Comparison of ENCODE assay signal across 8 cellular contexts in the genomic region with DNA sequence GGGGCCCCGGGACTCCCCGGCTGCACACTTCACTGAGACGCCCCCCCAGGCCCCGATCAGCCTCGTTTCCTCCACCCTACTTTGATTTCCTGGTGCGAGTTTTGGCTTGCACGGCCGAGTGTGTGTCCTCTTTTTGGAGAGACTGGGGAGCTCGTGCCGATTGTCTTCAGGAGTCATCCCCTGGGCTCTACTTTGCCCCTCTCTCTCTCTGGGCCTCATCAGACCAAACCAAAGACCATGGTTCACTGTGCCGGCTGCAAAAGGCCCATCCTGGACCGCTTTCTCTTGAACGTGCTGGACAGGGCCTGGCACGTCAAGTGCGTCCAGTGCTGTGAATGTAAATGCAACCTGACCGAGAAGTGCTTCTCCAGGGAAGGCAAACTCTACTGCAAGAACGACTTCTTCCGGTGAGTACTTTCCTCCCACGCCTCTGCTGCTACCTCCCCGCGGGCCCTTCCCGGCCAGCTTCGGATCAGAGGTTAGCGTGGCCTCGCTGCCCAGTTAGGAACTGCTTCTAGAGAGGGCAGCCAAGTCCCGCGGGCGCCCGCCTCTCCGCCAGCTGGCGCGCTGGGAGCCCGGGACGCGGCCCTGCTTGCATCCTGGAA. TPM values are rescaled to one million over a fixed set of nuclear protein-coding genes. Genes with fewer than 3 reads are reported as not detected.
A peak's percentile ranks its signal among the peaks of the same experiment; 100 is the strongest.
DNase-seq lines count a peak whose midpoint lies in the region; ATAC-seq and TF ChIP-seq lines count a peak whose summit lies in the region.

No MANE protein-coding gene starts in this region.

- H4K20me1 ChIP-seq in MM.1S (ENCODE audit: insufficient read depth, low read length), result no peaks in the 10 kb centered on the region

- H2AFZ ChIP-seq in trophoblast cell (ENCODE audit: insufficient read depth, low read length, poor library complexity), result no peak overlapping the region
- H2AFZ ChIP-seq in MM.1S (ENCODE audit: low read length), result no peak overlapping the region

- DNase-seq in NCI-H345 (lab: John Stamatoyannopoulos, UW) (peak; percentile 22), NCI-H345 treated with DMSO at 0.1 percent for 48 hours (lab: John Stamatoyannopoulos, UW; ENCODE audit: unreplicated experiment) (no peak), RPMI7951 (ENCODE audit: low read depth) (peak; percentile 41), endodermal cell (peak; percentile 90), trophoblast cell (peak in 1 of 2 donors; percentile 42), testis (no peak), MM.1S (no peak)

- no peak for ATAC-seq in HG03097 (IDR thresholded peaks at IDR 0.05; ENCODE audit: low FRiP score, unreplicated experiment)

- peak overlapping the region; percentile 1 for H3K4me2 ChIP-seq in trophoblast cell (ENCODE audit: low read length)
- H3K4me2 ChIP-seq in MM.1S (ENCODE audit: low read depth, low read length), result no peak overlapping the region

- H3K9ac ChIP-seq in endodermal cell (ENCODE audit: extremely low read depth, low read length, poor library complexity, severe bottlenecking) (peak overlapping the region; percentile 71), trophoblast cell (ENCODE audit: low read length) (no peak overlapping the region), MM.1S (ENCODE audit: low read length) (no peak overlapping the region)

- H3K14ac ChIP-seq in trophoblast cell (ENCODE audit: low read length), result no peak overlapping the region

- H3K27me3 ChIP-seq in endodermal cell (ENCODE audit: control insufficient read depth, insufficient read depth, low read length, poor library complexity, severe bottlenecking) (peaks cover 82% of the 10 kb centered on the region), trophoblast cell (ENCODE audit: insufficient read depth, low read length) (peaks cover 98% of the 10 kb centered on the region), testis (peaks cover 27% of the 10 kb centered on the region), MM.1S (replicated peaks; ENCODE audit: insufficient read depth, low read length) (peaks cover 98% of the 10 kb centered on the region)

- peak overlapping the region; percentile 98 for H3K4me3 Mint-ChIP-seq in endodermal cell

- no peaks in the 10 kb centered on the region for H3K79me1 ChIP-seq in trophoblast cell (ENCODE audit: low read length)

- H3K4me3 ChIP-seq in endodermal cell (ENCODE audit: low read length) (peak overlapping the region; percentile 99), trophoblast cell (ENCODE audit: low read depth, low read length) (no peak overlapping the region), testis (no peak overlapping the region), MM.1S (ENCODE audit: low read length) (no peak overlapping the region)

- TF ChIP-seq CTCF in endodermal cell (conservative IDR thresholded peaks at IDR 0.05) (no peak), testis (IDR thresholded peaks at IDR 0.05) (no peak), MM.1S (IDR thresholded peaks at IDR 0.05; ENCODE audit: low read length) (no peak)

- H3K79me2 ChIP-seq in trophoblast cell (ENCODE audit: control insufficient read depth, insufficient read depth, low read length, poor library complexity) (no peaks in the 10 kb centered on the region), MM.1S (ENCODE audit: low read length) (no peaks in the 10 kb centered on the region)

- H3K9me3 Mint-ChIP-seq in endodermal cell, result no peaks in the 10 kb centered on the region

- no peak overlapping the region for H2AK5ac ChIP-seq in trophoblast cell (ENCODE audit: low read length)

- H3K36me3 ChIP-seq in endodermal cell (ENCODE audit: control insufficient read depth, insufficient read depth, low read length) (peaks cover 47% of the 10 kb centered on the region), trophoblast cell (ENCODE audit: control insufficient read depth in 1 of 2, insufficient read depth in 2 of 2, low read length in 2 of 2) (no peaks in the 10 kb centered on the region), testis (ENCODE audit: low read depth, missing control alignments) (no peaks in the 10 kb centered on the region), MM.1S (replicated peaks; ENCODE audit: insufficient read depth, low read length) (no peaks in the 10 kb centered on the region)

- WGBS in endodermal cell (ENCODE audit: insufficient coverage in 1 of 2, insufficient read length in 1 of 2), 2 experiments, result 0% methylated on average over 27 to 35 of the region's 35 CpGs
- WGBS in trophoblast cell (ENCODE audit: extremely low coverage, insufficient coverage, insufficient read length), result no CpG with 5 or more reads among the region's 35 CpGs
- 1 to 5% methylated on average over 15 to 35 of the region's 35 CpGs for WGBS in testis, 2 donors

- no peak overlapping the region for H2BK120ac ChIP-seq in trophoblast cell (ENCODE audit: insufficient read depth, low read length, poor library complexity)

- H4K91ac ChIP-seq in trophoblast cell (ENCODE audit: low read depth, low read length), result no peak overlapping the region

- H4K12ac ChIP-seq in trophoblast cell (ENCODE audit: low read depth, low read length), result no peak overlapping the region

- intact Hi-C loops in testis (cut with DNase I; ENCODE audit: low total_unique reads), result no loop called here

- no peak overlapping the region for H3K23ac ChIP-seq in trophoblast cell (ENCODE audit: low read length)

- H3K18ac ChIP-seq in trophoblast cell (ENCODE audit: low read length), result no peak overlapping the region

- H3K27ac ChIP-seq in endodermal cell (ENCODE audit: low read depth, low read length) (no peak overlapping the region), trophoblast cell (ENCODE audit: low read depth, low read length) (no peak overlapping the region), testis (no peak overlapping the region), MM.1S (ENCODE audit: low read length) (no peak overlapping the region)

- no peak for TF ChIP-seq POLR2A in testis (IDR thresholded peaks at IDR 0.05)

- no peaks in the 10 kb centered on the region for H3F3A ChIP-seq in MM.1S (ENCODE audit: insufficient read depth, low read length)

- H3K27me3 Mint-ChIP-seq in endodermal cell (ENCODE audit: insufficient read depth), result peaks cover 75% of the 10 kb centered on the region

- H2BK12ac ChIP-seq in trophoblast cell (ENCODE audit: low read length), result no peak overlapping the region

- peak overlapping the region; percentile 96 for H3K27ac Mint-ChIP-seq in endodermal cell

- peaks cover 53% of the 10 kb centered on the region for H3K36me3 Mint-ChIP-seq in endodermal cell (ENCODE audit: low read depth)

- H3K4me1 ChIP-seq in endodermal cell (ENCODE audit: control insufficient read depth, insufficient read depth, low read length) (peaks cover 25% of the 10 kb centered on the region), trophoblast cell (ENCODE audit: control insufficient read depth in 1 of 2, insufficient read depth in 2 of 2, low read length in 2 of 2) (peaks cover 33 to 43% of the 10 kb centered on the region in 2 experiments), testis (peaks cover 27% of the 10 kb centered on the region), MM.1S (ENCODE audit: low read length) (no peaks in the 10 kb centered on the region)

- H3K4ac ChIP-seq in trophoblast cell (ENCODE audit: low read depth, low read length), result no peak overlapping the region

- H3K9me3 ChIP-seq in endodermal cell (ENCODE audit: control insufficient read depth, low read length) (no peaks in the 10 kb centered on the region), trophoblast cell (ENCODE audit: insufficient read depth, low read depth, low read length) (peaks cover 24% of the 10 kb centered on the region), testis (no peaks in the 10 kb centered on the region), MM.1S (replicated peaks; ENCODE audit: insufficient read depth, low read length) (no peaks in the 10 kb centered on the region)

- H3K4me1 Mint-ChIP-seq in endodermal cell, result peaks cover 26% of the 10 kb centered on the region

- no peak overlapping the region for H4K8ac ChIP-seq in trophoblast cell (ENCODE audit: low read depth, low read length)

- no peak overlapping the region for H2BK5ac ChIP-seq in trophoblast cell (ENCODE audit: low read depth, low read length, poor library complexity)

- H3K9me2 ChIP-seq in MM.1S (replicated peaks; ENCODE audit: insufficient read depth, low read length), result no peaks in the 10 kb centered on the region

RNA-seq across cellular contexts. Expression of gene LHX1, which starts 0.8 kb away (rescaled TPM):
- 0.96 and 1.6 TPM in 2 replicates for total RNA-seq in RPMI7951 (2014; rRNA removed; shearing (Covaris generic))
- 100 to 1,000 TPM in 1 of 2 donors, 10 to 100 TPM in 1; 85.9 to 259 TPM for total RNA-seq in endodermal cell
- 9.7 TPM for polyA plus RNA-seq in endodermal cell (2013, experiment 1 of 2)
- 17.6 TPM for polyA plus RNA-seq in endodermal cell (2013, experiment 2 of 2)
- 0.33 and 0.37 TPM in 2 replicates for polyA plus RNA-seq in trophoblast cell (2013)
- under 1 TPM; 0.06 to 0.39 TPM for total RNA-seq in testis
- 0.51 TPM for polyA plus RNA-seq in testis (ENCODE audit: insufficient read depth, low read depth, low replicate concordance)

RNA-seq across cellular contexts. Expression of gene AATF, which starts 10.7 kb away (rescaled TPM):
- 27.0 and 39.6 TPM in 2 replicates for total RNA-seq in RPMI7951 (2014; rRNA removed; shearing (Covaris generic))
- total RNA-seq in endodermal cell, result 10 to 100 TPM; 90.7 TPM
- polyA plus RNA-seq in endodermal cell (2013, experiment 1 of 2), result 37.6 TPM
- polyA plus RNA-seq in endodermal cell (2013, experiment 2 of 2), result 34.2 TPM
- 80.0 and 80.8 TPM in 2 replicates for polyA plus RNA-seq in trophoblast cell (2013)
- 10 to 100 TPM; 38.7 to 39.5 TPM for total RNA-seq in testis
- 57.9 TPM for polyA plus RNA-seq in testis (ENCODE audit: insufficient read depth, low read depth, low replicate concordance)

Comparison
In these comparisons a context has a peak if more than half of its experiments do, and no peak if none do; other contexts are left out.
1. DNase-seq: peak in NCI-H345 (single experiment), RPMI7951 (single experiment) and endodermal cell (single experiment); none in NCI-H345 treated with DMSO at 0.1 percent for 48 hours (single experiment), testis (single experiment) and MM.1S (single experiment).
2. RNA of gene LHX1, which starts 0.8 kb away (total RNA-seq): 85.9 to 259 TPM in endodermal cell; 0.96 to 1.6 TPM in RPMI7951 and 0.06 to 0.39 TPM in testis; every median in the first group is over 10 times any median in the second.